ENCODE assay signal across 18 cellular contexts in genomic region chr12:26767116-26767515, GRCh38.
DNase-seq lines count a peak whose midpoint lies in the region; ATAC-seq and TF ChIP-seq lines count a peak whose summit lies in the region.
"Had no signal": no experiment of that assay in that cellular context is flagged by ENCODE, and none has a peak within 500 bp of the region (broad histone marks: within the 10 kb centered on the region; RNA-seq: fewer than 3 reads in every experiment).

No MANE protein-coding gene starts in this region.

- H3K4me3 Mint-ChIP-seq in activated T-helper 1 cell treated with anti-CD3 and anti-CD28 coated beads, Interleukin-12 subunit alpha, Interleukin-12 subunit beta, Interleukin-2, Interleukin-4 antibody, amounts not matched to agents 30 ng/mL and 10 ng/mL and 1 ng/mL, durations not matched to agents 14 hours and 24 hours and 36 hours = no peak overlapping the region
- H3K4me3 Mint-ChIP-seq: activated CD4-positive, alpha-beta T cell treated with anti-CD3 and anti-CD28 coated beads for 36 hours had no signal

- peak; percentile 32 for ATAC-seq in GM18858 (IDR thresholded peaks at IDR 0.05; ENCODE audit: unreplicated experiment)
- ATAC-seq: activated CD4-positive, alpha-beta T cell treated with anti-CD3 and anti-CD28 coated beads for 36 hours; HCT116 had no signal

- H3K36me3 ChIP-seq in GM06990 (ENCODE audit: control insufficient read depth, insufficient read depth, low read length) = no peaks in the 10 kb centered on the region
- H3K36me3 ChIP-seq: MG63 had no signal

- no peaks in the 10 kb centered on the region for H3K27me3 Mint-ChIP-seq in activated T-helper 1 cell treated with anti-CD3 and anti-CD28 coated beads, Interleukin-12 subunit alpha, Interleukin-12 subunit beta, Interleukin-2, Interleukin-4 antibody, amounts not matched to agents 30 ng/mL and 10 ng/mL and 1 ng/mL, durations not matched to agents 14 hours and 24 hours and 36 hours (ENCODE audit: insufficient read depth)
- H3K27me3 Mint-ChIP-seq: activated CD4-positive, alpha-beta T cell treated with anti-CD3 and anti-CD28 coated beads for 36 hours had no signal

- H3K36me3 Mint-ChIP-seq in activated T-helper 1 cell treated with anti-CD3 and anti-CD28 coated beads, Interleukin-12 subunit alpha, Interleukin-12 subunit beta, Interleukin-2, Interleukin-4 antibody, amounts not matched to agents 30 ng/mL and 10 ng/mL and 1 ng/mL, durations not matched to agents 14 hours and 24 hours and 36 hours (ENCODE audit: low read depth) = peaks cover 21% of the 10 kb centered on the region

- peak; percentile 9 for TF ChIP-seq CTCF in GM06990 (IDR thresholded peaks at IDR 0.05; ENCODE audit: insufficient read depth, low read length, poor library complexity, severe bottlenecking)

- no peak for DNase-seq in GM06990 (ENCODE audit: extremely low read depth, insufficient read length)
- peak; percentile 44 for DNase-seq in NCI-H510A (lab: John Stamatoyannopoulos, UW)
- DNase-seq in left kidney (ENCODE audit: low read depth, low spot score) = peak; percentile 15
- DNase-seq in HK-2 (ENCODE audit: unreplicated experiment) = no peak
- no peak for DNase-seq in head of caudate nucleus
- no peak for DNase-seq in activated T-helper 1 cell treated with anti-CD3 and anti-CD28 coated beads, Interleukin-12 subunit alpha, Interleukin-12 subunit beta, Interleukin-2, Interleukin-4 antibody, amounts not matched to agents 30 ng/mL and 10 ng/mL and 1 ng/mL, durations not matched to agents 14 hours and 24 hours and 36 hours (ENCODE audit: low spot score)
- DNase-seq in amygdala (lab: John Stamatoyannopoulos, UW) = no peak
- DNase-seq: activated CD4-positive, alpha-beta T cell treated with anti-CD3 and anti-CD28 coated beads for 36 hours; activated CD8-positive, alpha-beta memory T cell treated with anti-CD3 and anti-CD28 coated beads, Interleukin-2, amount 50 U/mL, for 4 hours; activated gamma-delta T cell treated with Interleukin-2 at 50 U/mL for 16 hours; COR-L47; MG63; NCI-H187 treated with DMSO at 0.1 percent for 48 hours; small intestine; T1000 had no signal

- H3K27ac Mint-ChIP-seq in activated T-helper 1 cell treated with anti-CD3 and anti-CD28 coated beads, Interleukin-12 subunit alpha, Interleukin-12 subunit beta, Interleukin-2, Interleukin-4 antibody, amounts not matched to agents 30 ng/mL and 10 ng/mL and 1 ng/mL, durations not matched to agents 14 hours and 24 hours and 36 hours = no peak overlapping the region
- H3K27ac Mint-ChIP-seq: activated CD4-positive, alpha-beta T cell treated with anti-CD3 and anti-CD28 coated beads for 36 hours had no signal

- intact Hi-C loops in head of caudate nucleus (cut with DNase I) = no loop called here
- intact Hi-C loops in activated T-helper 1 cell treated with anti-CD3 and anti-CD28 coated beads, Interleukin-12 subunit alpha, Interleukin-12 subunit beta, Interleukin-2, Interleukin-4 antibody, amounts not matched to agents 30 ng/mL and 10 ng/mL and 1 ng/mL, durations not matched to agents 14 hours and 24 hours and 36 hours (cut with micrococcal nuclease) = no loop called here

- no peak overlapping the region for H3K4me3 ChIP-seq in GM06990 (replicated peaks; ENCODE audit: low read depth, low read length)
- H3K4me3 ChIP-seq: MG63, SK-N-MC had no signal

- peaks cover 18% of the 10 kb centered on the region for H3K9me3 Mint-ChIP-seq in activated T-helper 1 cell treated with anti-CD3 and anti-CD28 coated beads, Interleukin-12 subunit alpha, Interleukin-12 subunit beta, Interleukin-2, Interleukin-4 antibody, amounts not matched to agents 30 ng/mL and 10 ng/mL and 1 ng/mL, durations not matched to agents 14 hours and 24 hours and 36 hours

- no peaks in the 10 kb centered on the region for H3K27me3 ChIP-seq in GM06990 (replicated peaks; ENCODE audit: control insufficient read depth, insufficient read depth, low read length)
- H3K27me3 ChIP-seq: MG63 had no signal

- peaks cover 32% of the 10 kb centered on the region for H3K4me1 Mint-ChIP-seq in activated T-helper 1 cell treated with anti-CD3 and anti-CD28 coated beads, Interleukin-12 subunit alpha, Interleukin-12 subunit beta, Interleukin-2, Interleukin-4 antibody, amounts not matched to agents 30 ng/mL and 10 ng/mL and 1 ng/mL, durations not matched to agents 14 hours and 24 hours and 36 hours (ENCODE audit: low read depth)

Comparison
In these comparisons a context has a peak if more than half of its experiments do, and no peak if none do; other contexts are left out.
1. DNase-seq: peak in NCI-H510A (single experiment) and left kidney (single experiment); none in GM06990 (single experiment), HK-2 (single experiment), head of caudate nucleus (0 of 42), activated T-helper 1 cell treated with anti-CD3 and anti-CD28 coated beads, Interleukin-12 subunit alpha, Interleukin-12 subunit beta, Interleukin-2, Interleukin-4 antibody, amounts not matched to agents 30 ng/mL and 10 ng/mL and 1 ng/mL, durations not matched to agents 14 hours and 24 hours and 36 hours (single experiment) and amygdala (0 of 56).